In the genomic region with DNA sequence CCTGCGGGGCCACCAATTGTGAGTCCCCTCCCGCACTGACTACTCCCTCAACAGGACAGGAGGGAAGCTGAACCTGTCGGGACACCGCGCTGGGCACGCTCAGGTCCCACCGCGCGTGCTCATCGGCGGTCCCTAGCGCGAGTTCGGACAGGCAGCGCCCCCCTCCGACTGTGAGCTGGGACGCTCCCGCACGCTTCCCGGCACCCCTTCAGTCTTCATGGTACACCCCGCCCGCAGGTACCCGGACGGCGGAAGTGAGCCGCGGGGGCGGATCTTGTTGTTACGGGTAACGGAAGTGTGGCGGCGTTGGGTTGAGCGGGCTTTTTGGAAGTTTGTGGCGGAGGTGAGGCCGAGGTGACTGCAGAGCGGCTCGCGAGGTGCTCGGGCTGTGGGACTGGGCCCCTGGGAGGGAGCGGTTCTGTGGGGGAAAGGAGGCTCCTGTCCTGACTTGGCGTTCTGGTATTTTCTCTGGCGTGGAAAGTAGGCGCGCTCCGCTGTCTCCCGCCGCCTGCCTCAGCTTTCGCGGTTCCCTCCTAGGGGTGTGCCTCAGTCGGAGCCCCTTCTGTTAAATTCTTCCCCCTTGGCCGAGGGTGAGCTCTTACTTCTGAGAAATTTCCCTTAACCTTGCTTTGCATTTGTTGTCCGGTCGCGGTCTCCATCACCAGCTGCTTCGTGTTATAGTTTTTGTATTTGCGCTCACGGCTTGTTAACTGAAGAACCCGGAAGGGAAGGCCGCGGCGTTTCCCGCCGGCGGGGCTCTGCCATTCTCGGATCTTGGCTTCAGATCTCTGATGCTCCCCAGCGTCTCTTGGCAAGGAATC, we compare ENCODE assay signal across 8 cellular contexts. TPM values are rescaled to one million over a fixed set of nuclear protein-coding genes. Genes with fewer than 3 reads are reported as not detected.
DNase-seq lines count a peak whose midpoint lies in the region; ATAC-seq, FAIRE-seq and TF ChIP-seq lines count a peak whose summit lies in the region.

A gene (plus strand): TSS at position 289 of the 821 bp plus-strand sequence. CDS start 3,669 bp downstream, outside the sequence.

- peaks cover 3 to 10% of the 10 kb centered on the region in 2 experiments; a peak in 3 of 5 replicates for H3K36me3 ChIP-seq in HepG2 (replicated peaks in 1 of 2; ENCODE audit: control insufficient read depth in 1 of 2, insufficient read depth in 2 of 2, low read length in 2 of 2)

- TF ChIP-seq POLR2A in HepG2 (IDR thresholded peaks at IDR 0.05; ENCODE audit: insufficient read depth in 1 of 2, low read depth in 2 of 2, low read length in 2 of 2), result peak; percentile 60 to 81; a peak in 3 of 4 replicates

- in situ Hi-C loops in HepG2 (cut with HindIII; ENCODE audit: extremely low pct_ligation_motif_present, low pct_unique_long_range_greater_than_20kb), result loop anchor here (5.0 kb wide), 1 partner anchor 37 kb away; no protein-coding TSS in a partner anchor

- TF ChIP-seq EP300 in HepG2 (IDR thresholded peaks at IDR 0.05; ENCODE audit: low read depth in 2 of 2, low read length in 2 of 2) (no peak), HepG2 (CRISPR knock-in tag; IDR thresholded peaks at IDR 0.05; ENCODE audit: borderline replicate concordance) (no peak)

- POLR2A ChIA-PET in HepG2 (lab: Yijun Ruan, JAX), result interaction anchor here (0.7 to 1.3 kb wide), 3 partner anchors 12 to 68 kb away, joined by 3 to 4 read pairs (median 3); no protein-coding TSS in a partner anchor

- peaks cover 22% of the 10 kb centered on the region for H3K4me1 ChIP-seq in HepG2 (ENCODE audit: insufficient read depth, low read length)

- peaks cover 0 to 12% of the 10 kb centered on the region in 2 experiments; a peak in 4 of 5 replicates for H3K27me3 ChIP-seq in HepG2 (ENCODE audit: control insufficient read depth in 1 of 2, insufficient read depth in 2 of 2, low read length in 2 of 2)

- DNase-seq in CD14-positive monocyte (ENCODE audit: low spot score) (peak; percentile 91), NCI-H69 (lab: John Stamatoyannopoulos, UW) (peak; percentile 95), HepG2 (ENCODE audit: low spot score) (peak; percentile 87)
- DNase-seq in activated CD4-positive, alpha-beta T cell treated with anti-CD3 and anti-CD28 coated beads, Interleukin-2, amount 50 U/mL, for 1 hour, result peak; percentile 96
- peak; percentile 98 for DNase-seq in stimulated activated CD4-positive, alpha-beta T cell treated with anti-CD3 and anti-CD28 coated beads, Interleukin-4, amount 100 ng/mL, for 1 hour

- CTCF ChIA-PET in HepG2 (lab: Yijun Ruan, JAX; ENCODE audit: low intra/inter-chr PET ratio, low total read pairs), result interaction anchor here (0.8 to 1.5 kb wide), 2 partner anchors 37 kb away, joined by 3 to 4 read pairs; no protein-coding TSS in a partner anchor

- peak within 1 kb of the TSS; percentile 57 for H3K27ac ChIP-seq in HepG2 (ENCODE audit: extremely low read length, insufficient read depth, low read length)

- H2AFZ ChIP-seq in HepG2 (ENCODE audit: low read length), result peak within 1 kb of the TSS; percentile 88

- peaks cover 11% of the 10 kb centered on the region; the same call in 1 of the 2 replicates for H3K9me3 ChIP-seq in HepG2 (ENCODE audit: low read length)

- H4K20me1 ChIP-seq in HepG2 (ENCODE audit: insufficient read depth, low read length), result no peaks in the 10 kb centered on the region

- H3K9ac ChIP-seq in HepG2 (ENCODE audit: insufficient read depth, low read depth, low read length), result peak within 1 kb of the TSS; percentile 77

- peak within 1 kb of the TSS; percentile 90 to 96 for H3K4me3 Mint-ChIP-seq in CD14-positive monocyte
- peak within 1 kb of the TSS; percentile 94 for H3K4me3 Mint-ChIP-seq in dendritic cell treated with granulocyte-macrophage colony-stimulating factor and Interleukin-4, amounts not matched to agents 40 ng/mL and 50 ng/mL, for 4 days

- peaks cover 46% of the 10 kb centered on the region for H3K4me1 Mint-ChIP-seq in CD14-positive monocyte
- H3K4me1 Mint-ChIP-seq in dendritic cell treated with granulocyte-macrophage colony-stimulating factor and Interleukin-4, amounts not matched to agents 40 ng/mL and 50 ng/mL, for 4 days (ENCODE audit: low read depth), result peaks cover 32% of the 10 kb centered on the region

- H3K4me2 ChIP-seq in HepG2 (ENCODE audit: low read depth, low read length), result peak within 1 kb of the TSS; percentile 96

- peaks cover 29% of the 10 kb centered on the region for H3K79me2 ChIP-seq in HepG2 (ENCODE audit: insufficient read depth, low read length)

- BruUV-seq in HepG2 (replicated peaks; lab: Mats Ljungman, UMichigan), result TSS peak; percentile 71

- WGBS in HepG2 (ENCODE audit: low lambda C conversion rate), result 1% methylated on average over 21 of the region's 66 CpGs

- H3K9me3 Mint-ChIP-seq in CD14-positive monocyte, result peaks cover 0 to 12% (median 3%) of the 10 kb centered on the region in 7 donors
- no peaks in the 10 kb centered on the region for H3K9me3 Mint-ChIP-seq in dendritic cell treated with granulocyte-macrophage colony-stimulating factor and Interleukin-4, amounts not matched to agents 40 ng/mL and 50 ng/mL, for 4 days

- peak; percentile 79 for FAIRE-seq in HepG2 (lab: Jason Lieb, UNC)

- TF ChIP-seq CTCF in CD14-positive monocyte (IDR thresholded peaks at IDR 0.05) (no peak), HepG2 (CRISPR knock-in tag; IDR thresholded peaks at IDR 0.05) (peak; percentile 99)

- H3K36me3 Mint-ChIP-seq in CD14-positive monocyte, result peaks cover 11 to 14% of the 10 kb centered on the region in 2 donors
- H3K36me3 Mint-ChIP-seq in dendritic cell treated with granulocyte-macrophage colony-stimulating factor and Interleukin-4, amounts not matched to agents 40 ng/mL and 50 ng/mL, for 4 days (ENCODE audit: low read depth), result peaks cover 11% of the 10 kb centered on the region

- ATAC-seq in GM19351 (IDR thresholded peaks at IDR 0.05; ENCODE audit: unreplicated experiment) (peak; percentile 91), HG03521 (IDR thresholded peaks at IDR 0.05; ENCODE audit: unreplicated experiment) (peak; percentile 88), HepG2 (peak; percentile 96)

- peaks cover 0 to 6% (median 2%) of the 10 kb centered on the region in 3 donors for H3K27me3 Mint-ChIP-seq in CD14-positive monocyte (ENCODE audit: low read depth in 3 of 3)
- peaks cover 9% of the 10 kb centered on the region for H3K27me3 Mint-ChIP-seq in dendritic cell treated with granulocyte-macrophage colony-stimulating factor and Interleukin-4, amounts not matched to agents 40 ng/mL and 50 ng/mL, for 4 days

- peak within 1 kb of the TSS; percentile 76 to 97 (median 90) for H3K27ac Mint-ChIP-seq in CD14-positive monocyte
- H3K27ac Mint-ChIP-seq in dendritic cell treated with granulocyte-macrophage colony-stimulating factor and Interleukin-4, amounts not matched to agents 40 ng/mL and 50 ng/mL, for 4 days, result peak within 1 kb of the TSS; percentile 79

- intact Hi-C loops in CD14-positive monocyte (cut with micrococcal nuclease) (loop anchor here in 1 of 2 donors (5.0 kb wide), 1 partner anchor 37 kb away; no protein-coding TSS in a partner anchor), HepG2 (cut with micrococcal nuclease; ENCODE audit: unreplicated experiment) (loop anchor here (1.0 kb wide), 1 partner anchor 90 kb away; a partner anchor contains a TSS)
- intact Hi-C loops in dendritic cell treated with granulocyte-macrophage colony-stimulating factor and Interleukin-4, amounts not matched to agents 40 ng/mL and 50 ng/mL, for 4 days (cut with micrococcal nuclease), result no loop called here

- H3K4me3 ChIP-seq in HepG2 (replicated peaks in 1 of 3; ENCODE audit: insufficient read depth in 1 of 3, low read depth in 2 of 3, low read length in 3 of 3), result peak within 1 kb of the TSS; percentile 86 to 87 (median 86)

- peak; percentile 68 for TF ChIP-seq RAD21 in HepG2 (CRISPR knock-in tag; IDR thresholded peaks at IDR 0.05)

TF ChIP-seq in HepG2, 621 proteins besides CTCF, POLR2A, EP300 and RAD21 (continues in another document):
- TF ChIP-seq, protein P1, sequence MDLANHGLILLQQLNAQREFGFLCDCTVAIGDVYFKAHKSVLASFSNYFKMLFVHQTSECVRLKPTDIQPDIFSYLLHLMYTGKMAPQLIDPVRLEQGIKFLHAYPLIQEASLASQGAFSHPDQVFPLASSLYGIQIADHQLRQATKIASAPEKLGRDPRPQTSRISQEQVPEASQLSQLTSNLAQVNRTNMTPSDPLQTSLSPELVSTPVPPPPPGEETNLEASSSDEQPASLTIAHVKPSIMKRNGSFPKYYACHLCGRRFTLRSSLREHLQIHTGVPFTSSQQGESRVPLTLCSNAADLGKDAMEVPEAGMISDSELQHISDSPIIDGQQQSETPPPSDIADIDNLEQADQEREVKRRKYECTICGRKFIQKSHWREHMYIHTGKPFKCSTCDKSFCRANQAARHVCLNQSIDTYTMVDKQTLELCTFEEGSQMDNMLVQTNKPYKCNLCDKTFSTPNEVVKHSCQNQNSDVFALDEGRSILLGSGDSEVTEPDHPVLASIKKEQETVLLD (CRISPR knock-in tag; IDR thresholded peaks at IDR 0.05; ENCODE audit: low read depth), result 0 out of 2 replicates have a peak, but pooled peaks have one; percentile 35

RNA-seq across cellular contexts. Expression of the gene that starts here (rescaled TPM):
- polyA plus RNA-seq in CD14-positive monocyte, result 1 to 10 TPM; 1.5 to 2.6 TPM
- 68.8 and 99.2 TPM in 2 replicates for total RNA-seq in HepG2 (2016; rRNA removed; fragmentation: Illumina TruSeq; extraction: Trizol)
- total RNA-seq in HepG2 (2016; cell fraction: cytosol; rRNA removed; fragmentation: Illumina TruSeq; extraction: Trizol; ENCODE audit: low read depth), result 12.0 and 12.8 TPM in 2 replicates
- 67.0 and 92.2 TPM in 2 replicates for total RNA-seq in HepG2 (2016; cell fraction: insoluble cytoplasmic fraction; rRNA removed; fragmentation: Illumina TruSeq; extraction: Trizol)
- 23.1 and 27.0 TPM in 2 replicates for total RNA-seq in HepG2 (2016; cell fraction: membrane; rRNA removed; fragmentation: Illumina TruSeq; extraction: Trizol)
- total RNA-seq in HepG2 (2016; cell fraction: nucleus; rRNA removed; fragmentation: Illumina TruSeq; extraction: Trizol), result 88.5 and 91.5 TPM in 2 replicates
- polyA plus RNA-seq in HepG2 (2011; rRNA removed), result 10.4 and 15.7 TPM in 2 replicates
- polyA plus RNA-seq in HepG2 (2011; cell fraction: cytosol; rRNA removed), result 6.7 and 6.9 TPM in 2 replicates
- 16.3 and 28.4 TPM in 2 replicates for polyA plus RNA-seq in HepG2 (2011; cell fraction: nucleus; rRNA removed)
- 14.9 and 23.3 TPM in 2 replicates for polyA plus RNA-seq in HepG2 (2012)
- polyA plus RNA-seq in HepG2 (2016; cell fraction: cytosol; fragmentation: Illumina TruSeq; extraction: Trizol; ENCODE audit: low read depth), result 4.4 and 5.3 TPM in 2 replicates
- 41.9 and 46.3 TPM in 2 replicates for polyA plus RNA-seq in HepG2 (2016; cell fraction: insoluble cytoplasmic fraction; fragmentation: Illumina TruSeq; extraction: Trizol; ENCODE audit: low read depth)
- polyA plus RNA-seq in HepG2 (2016; cell fraction: membrane; fragmentation: Illumina TruSeq; extraction: Trizol; ENCODE audit: low read depth), result 7.1 and 9.0 TPM in 2 replicates
- polyA plus RNA-seq in HepG2 (2016; cell fraction: nucleus; fragmentation: Illumina TruSeq; extraction: Trizol; ENCODE audit: insufficient read depth, low read depth), result 81.0 and 91.9 TPM in 2 replicates
- polyA minus RNA-seq in HepG2 (2011; rRNA and poly(A)+ RNA removed; ENCODE audit: low replicate concordance), result 18.2 and 76.1 TPM in 2 replicates
- polyA minus RNA-seq in HepG2 (2011; cell fraction: cytosol; rRNA and poly(A)+ RNA removed), result 15.2 and 17.1 TPM in 2 replicates
- polyA minus RNA-seq in HepG2 (2011; cell fraction: nucleus; rRNA and poly(A)+ RNA removed), result 43.0 and 46.0 TPM in 2 replicates

Comparison
In these comparisons a context has a peak if more than half of its experiments do, and no peak if none do; other contexts are left out.
1. Peak in every context shown above with its lines: DNase-seq, ATAC-seq, H3K4me3 ChIP-seq and H3K27ac ChIP-seq.